In the genomic region with DNA sequence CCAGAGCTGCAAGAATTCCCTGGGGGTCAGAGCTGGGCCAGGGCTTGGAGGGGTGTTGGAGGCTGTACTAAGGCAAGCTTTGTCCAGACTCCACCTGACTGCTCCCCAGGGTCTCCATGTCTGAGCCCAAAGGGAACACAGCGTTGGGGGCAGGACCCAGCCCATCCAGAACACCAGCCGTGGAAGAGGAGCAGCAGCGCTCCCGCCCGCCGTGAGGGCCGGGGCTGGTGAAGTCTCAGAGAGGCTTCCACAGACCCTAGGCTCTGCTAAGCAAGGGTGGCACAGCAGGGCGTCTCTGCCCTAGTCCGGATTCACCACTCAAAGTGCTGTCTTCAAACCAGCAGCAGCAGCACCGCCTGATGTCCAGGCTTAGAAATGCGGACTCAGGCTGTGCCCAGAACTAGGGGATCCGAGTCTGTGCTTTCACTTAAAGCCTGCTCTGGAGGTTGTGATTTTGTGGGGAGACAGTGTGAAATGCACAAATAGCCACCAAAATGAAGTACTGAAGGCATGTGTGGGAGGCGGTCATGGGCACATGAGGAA, we compare ENCODE assay signal across 2 cellular contexts.
TF ChIP-seq lines count a peak whose summit lies in the region.

No MANE protein-coding gene starts in this region.

TF ChIP-seq in IMR-90, 13 proteins besides CTCF, POLR2A, EP300 and RAD21:
- TF ChIP-seq FOS (IDR thresholded peaks at IDR 0.05; ENCODE audit: low read depth, low read length) (no peak), CHD1 (IDR thresholded peaks at IDR 0.05; ENCODE audit: low read depth, low read length) (no peak)
TF ChIP-seq in IMR-90: peak in this region for 0.

TF ChIP-seq in K562, 482 proteins besides CTCF, POLR2A, EP300 and RAD21:
- no peak for TF ChIP-seq PYGO2 (tag; IDR thresholded peaks at IDR 0.05)
- TF ChIP-seq FOXA1 (IDR thresholded peaks at IDR 0.05; ENCODE audit: borderline replicate concordance) = no peak
- TF ChIP-seq BMI1 (IDR thresholded peaks at IDR 0.05; ENCODE audit: low read length) = no peak
- TF ChIP-seq KDM1A (IDR thresholded peaks at IDR 0.05) = no peak
- no peak for TF ChIP-seq MXI1 (IDR thresholded peaks at IDR 0.05; ENCODE audit: low read depth, low read length)
- TF ChIP-seq ZNF551 (CRISPR knock-in tag; IDR thresholded peaks at IDR 0.05) = no peak
- no peak for TF ChIP-seq NFIX (CRISPR knock-in tag; IDR thresholded peaks at IDR 0.05; ENCODE audit: low read depth)
- TF ChIP-seq CEBPG (CRISPR knock-in tag; IDR thresholded peaks at IDR 0.05) = no peak
- no peak for TF ChIP-seq CEBPG (tag; conservative IDR thresholded peaks at IDR 0.05 in 1 of 2, IDR thresholded peaks at IDR 0.05 in 1 of 2)
- TF ChIP-seq SRF (CRISPR knock-in tag; IDR thresholded peaks at IDR 0.05) = no peak
- no peak for TF ChIP-seq SNAPC5 (CRISPR knock-in tag; IDR thresholded peaks at IDR 0.05)
- TF ChIP-seq ASH1L (IDR thresholded peaks at IDR 0.05; ENCODE audit: borderline replicate concordance, low read depth, partially characterized antibody) = no peak
- TF ChIP-seq MBD2 (IDR thresholded peaks at IDR 0.05; ENCODE audit: borderline replicate concordance, low read depth) = no peak
- no peak for TF ChIP-seq NR4A1 (CRISPR knock-in tag; IDR thresholded peaks at IDR 0.05)
- TF ChIP-seq NR4A1 (tag; IDR thresholded peaks at IDR 0.05) = no peak
- TF ChIP-seq TAF15 (IDR thresholded peaks at IDR 0.05; ENCODE audit: low read depth, low read length) = no peak
- TF ChIP-seq, protein P1, sequence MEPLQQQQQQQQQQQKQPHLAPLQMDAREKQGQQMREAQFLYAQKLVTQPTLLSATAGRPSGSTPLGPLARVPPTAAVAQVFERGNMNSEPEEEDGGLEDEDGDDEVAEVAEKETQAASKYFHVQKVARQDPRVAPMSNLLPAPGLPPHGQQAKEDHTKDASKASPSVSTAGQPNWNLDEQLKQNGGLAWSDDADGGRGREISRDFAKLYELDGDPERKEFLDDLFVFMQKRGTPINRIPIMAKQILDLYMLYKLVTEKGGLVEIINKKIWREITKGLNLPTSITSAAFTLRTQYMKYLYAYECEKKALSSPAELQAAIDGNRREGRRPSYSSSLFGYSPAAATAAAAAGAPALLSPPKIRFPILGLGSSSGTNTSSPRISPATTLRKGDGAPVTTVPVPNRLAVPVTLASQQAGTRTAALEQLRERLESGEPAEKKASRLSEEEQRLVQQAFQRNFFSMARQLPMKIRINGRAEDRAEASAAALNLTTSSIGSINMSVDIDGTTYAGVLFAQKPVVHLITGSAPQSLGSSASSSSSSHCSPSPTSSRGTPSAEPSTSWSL (CRISPR knock-in tag; IDR thresholded peaks at IDR 0.05; ENCODE audit: borderline replicate concordance) = no peak
TF ChIP-seq in K562: peak in this region for 0.
